In the genomic region with DNA sequence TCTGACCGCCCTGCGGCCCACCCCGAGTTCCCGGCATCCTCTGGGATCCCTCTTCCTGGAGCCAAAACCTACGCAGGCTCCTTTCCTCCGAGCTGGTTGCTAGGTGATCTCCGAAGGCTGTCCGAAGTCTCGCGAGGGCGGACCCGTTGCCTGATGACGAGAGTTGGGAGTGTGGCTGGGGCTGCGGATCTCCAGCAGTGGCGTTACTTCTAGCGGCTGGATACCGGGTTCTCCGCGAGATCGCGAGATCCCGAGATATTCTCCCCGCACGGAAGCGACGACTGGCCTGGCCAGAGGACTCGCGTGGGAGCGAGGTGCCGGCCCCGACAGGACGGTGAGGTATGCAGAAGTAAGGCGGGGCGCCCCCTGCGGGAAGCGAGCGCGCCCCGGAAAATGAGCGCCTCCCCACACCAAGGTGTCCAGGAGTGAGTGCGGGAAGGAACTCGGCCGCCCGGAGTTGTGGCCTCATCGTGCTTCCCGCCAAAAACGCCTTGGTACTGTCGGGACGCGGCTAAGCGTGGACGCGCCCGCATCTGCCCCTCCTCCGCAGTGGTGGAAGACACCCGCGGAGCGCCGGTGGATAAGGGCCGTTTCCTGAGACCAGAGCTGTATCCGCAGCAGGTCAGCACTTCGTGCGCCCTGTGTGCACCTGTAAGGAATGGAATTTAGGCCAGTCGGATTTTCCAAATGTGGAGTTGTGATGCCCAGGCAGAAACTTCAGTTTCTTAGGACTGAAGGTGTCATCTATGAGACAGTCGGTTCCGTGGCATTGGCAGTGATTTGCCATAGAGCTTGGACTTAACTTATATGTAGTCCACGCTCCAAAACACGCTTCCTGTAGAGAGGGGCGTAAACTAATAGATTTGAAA, we compare ENCODE assay signal across 8 cellular contexts. TPM values are rescaled to one million over a fixed set of nuclear protein-coding genes. Genes with fewer than 3 reads are reported as not detected.
DNase-seq lines count a peak whose midpoint lies in the region; ATAC-seq, FAIRE-seq and TF ChIP-seq lines count a peak whose summit lies in the region.

Gene AGBL3 (plus strand): TSS at position 146 of the 869 bp plus-strand sequence. CDS start 1,426 bp downstream, outside the sequence.

- H3K4me3 Mint-ChIP-seq in activated B cell treated with CpG ODN at 0.5 μM for 24 hours = peak within 1 kb of the TSS; percentile 99

- intact Hi-C loops in activated B cell treated with CpG ODN at 0.5 μM for 24 hours (cut with micrococcal nuclease) = loop anchor here (1.0 to 10.0 kb wide), 12 partner anchors 162 to 991 kb away; partner anchors contain the start of genes AKR1B1, BPGM, CNOT4 and CYREN

- H3K27me3 Mint-ChIP-seq in activated B cell treated with CpG ODN at 0.5 μM for 24 hours = no peaks in the 10 kb centered on the region

- peaks cover 26% of the 10 kb centered on the region for H3K4me1 Mint-ChIP-seq in activated B cell treated with CpG ODN at 0.5 μM for 24 hours

- POLR2A ChIA-PET in activated B cell treated with CpG ODN at 0.5 μM for 24 hours (lab: Charles Lee) = interaction anchor here (0.7 to 5.0 kb wide), 18 partner anchors 17 to 554 kb away, joined by 3 to 68 read pairs (median 5); partner anchors contain the start of genes BPGM, CYREN and TMEM140

- H3K9me3 Mint-ChIP-seq in activated B cell treated with CpG ODN at 0.5 μM for 24 hours = no peaks in the 10 kb centered on the region

- peak; percentile 97 for FAIRE-seq in islet of Langerhans (lab: Jason Lieb, UNC)

- CTCF ChIA-PET in activated B cell treated with CpG ODN at 0.5 μM for 24 hours (lab: Charles Lee) = interaction anchor here (0.6 to 4.0 kb wide), 17 partner anchors 15 to 554 kb away, joined by 3 to 51 read pairs (median 6); partner anchors contain the start of genes BPGM, CYREN and TMEM140

- DNase-seq in AG08396 (ENCODE audit: low spot score) = peak; percentile 94
- DNase-seq in NCI-H2227 (lab: John Stamatoyannopoulos, UW; ENCODE audit: unreplicated experiment) = peak; percentile 99
- DNase-seq in activated B cell treated with CpG ODN at 0.5 μM for 24 hours = peak; percentile 86
- peak; percentile 87 for DNase-seq in central memory CD4-positive, alpha-beta T cell
- peak; percentile 86 for DNase-seq in stimulated activated CD4-positive, alpha-beta T cell treated with anti-CD3 and anti-CD28 coated beads, Interleukin-12 subunit alpha, Interleukin-12 subunit beta, amount 100 ng/mL, for 4 hours

- peak; percentile 63 for TF ChIP-seq CTCF in activated B cell treated with CpG ODN at 0.5 μM for 24 hours (IDR thresholded peaks at IDR 0.05)

- peak within 1 kb of the TSS; percentile 99 for H3K27ac Mint-ChIP-seq in activated B cell treated with CpG ODN at 0.5 μM for 24 hours

- ATAC-seq in GM18907 (IDR thresholded peaks at IDR 0.05; ENCODE audit: unreplicated experiment) = peak; percentile 95
- peak; percentile 92 for ATAC-seq in HG03159 (IDR thresholded peaks at IDR 0.05; ENCODE audit: unreplicated experiment)
- ATAC-seq in activated B cell treated with CpG ODN at 0.5 μM for 24 hours (ENCODE audit: low read depth) = peak; percentile 89

- H3K36me3 Mint-ChIP-seq in activated B cell treated with CpG ODN at 0.5 μM for 24 hours (ENCODE audit: low read depth) = peaks cover 17% of the 10 kb centered on the region

RNA-seq across cellular contexts. Expression of gene AGBL3, which starts in this region (rescaled TPM):
- total RNA-seq in activated B cell treated with CpG ODN at 0.5 μM for 24 hours = 6.1 and 9.6 TPM in 2 replicates

Comparison
In these comparisons a context has a peak if more than half of its experiments do, and no peak if none do; other contexts are left out.
1. Peak in every context shown above with its lines: DNase-seq and ATAC-seq.